Comparison of ENCODE assay signal across 8 cellular contexts in genomic region chr6:85449388-85449817, GRCh38. TPM values are rescaled to one million over a fixed set of nuclear protein-coding genes. Genes with fewer than 3 reads are reported as not detected.
DNase-seq lines count a peak whose midpoint lies in the region; ATAC-seq and TF ChIP-seq lines count a peak whose summit lies in the region.

No MANE protein-coding gene starts in this region.

- POLR2A ChIA-PET in AG04449 (lab: Yijun Ruan, JAX): interaction anchor here (0.6 to 4.8 kb wide), 19 partner anchors 8 to 229 kb away, joined by 3 to 86 read pairs (median 6); partner anchors contain the start of gene SYNCRIP

- peak overlapping the region; percentile 86 to 100 (median 100) for H3K4me3 Mint-ChIP-seq in naive B cell

- H3K27ac ChIP-seq in thoracic aorta: peak overlapping the region; percentile 93 to 94

- peaks cover 4 to 37% of the 10 kb centered on the region in 2 donors for H3K4me1 ChIP-seq in thoracic aorta (ENCODE audit: control insufficient read depth in 1 of 2, low read depth in 2 of 2)

- DNase-seq in AG04449 (ENCODE audit: low read depth, low spot score) (no peak), epithelial cell of proximal tubule (ENCODE audit: low read depth) (no peak), naive B cell (peak; percentile 67), thoracic aorta (ENCODE audit: low spot score) (no peak), NOMO-1 (lab: John Stamatoyannopoulos, UW; ENCODE audit: unreplicated experiment in 2 of 2) (no peak)
- DNase-seq in activated CD4-positive, alpha-beta T cell treated with anti-CD3 and anti-CD28 coated beads, Interleukin-2, amount 50 U/mL, for 48 hours: peak; percentile 44 to 55

- H3K27ac Mint-ChIP-seq in naive B cell: peak overlapping the region; percentile 83 to 99 (median 96)

- no peaks in the 10 kb centered on the region for H3K36me3 ChIP-seq in thoracic aorta

- peak overlapping the region; percentile 78 for H3K4me3 ChIP-seq in AG04449 (ENCODE audit: low read depth, low read length)
- H3K4me3 ChIP-seq in epithelial cell of proximal tubule (ENCODE audit: low read depth, low read length): peak overlapping the region; percentile 94
- H3K4me3 ChIP-seq in thoracic aorta: peak overlapping the region; percentile 81

- CTCF ChIA-PET in AG04449 (lab: Yijun Ruan, JAX): interaction anchor here (0.7 to 7.2 kb wide), 13 partner anchors 9 to 97 kb away, joined by 3 to 75 read pairs (median 5); no protein-coding TSS in a partner anchor

- H3K9me3 ChIP-seq in thoracic aorta: no peaks in the 10 kb centered on the region

- no peaks in the 10 kb centered on the region for H3K27me3 ChIP-seq in thoracic aorta (replicated peaks; ENCODE audit: insufficient read depth)

- ATAC-seq in GM19025 (IDR thresholded peaks at IDR 0.05; ENCODE audit: low read depth, unreplicated experiment): peak; percentile 56
- ATAC-seq in HG03159 (IDR thresholded peaks at IDR 0.05; ENCODE audit: unreplicated experiment): peak; percentile 77
- ATAC-seq in naive B cell (ENCODE audit: low read depth in 2 of 2): peak; percentile 77
- ATAC-seq in thoracic aorta (ENCODE audit: insufficient number of reproducible peaks, low FRiP score, low read depth): no peak

- peaks cover 0 to 51% (median 7%) of the 10 kb centered on the region in 3 donors for H3K27me3 Mint-ChIP-seq in naive B cell

- TF ChIP-seq CTCF in AG04449 (IDR thresholded peaks at IDR 0.05; ENCODE audit: insufficient read depth, low read length, missing control alignments) (no peak), epithelial cell of proximal tubule (conservative IDR thresholded peaks at IDR 0.05; ENCODE audit: low read depth, low read length) (no peak), thoracic aorta (IDR thresholded peaks at IDR 0.05) (no peak)

- peaks cover 27 to 60% (median 60%) of the 10 kb centered on the region in 3 donors for H3K4me1 Mint-ChIP-seq in naive B cell

- H3K36me3 Mint-ChIP-seq in naive B cell: peaks cover 0 to 4% of the 10 kb centered on the region in 2 donors

- H3K9me3 Mint-ChIP-seq in naive B cell: no peaks in the 10 kb centered on the region

RNA-seq across cellular contexts. Expression of gene NT5E, which starts 0.5 kb away (rescaled TPM):
- total RNA-seq in epithelial cell of proximal tubule: 145 and 216 TPM in 2 replicates
- polyA plus RNA-seq in naive B cell (ENCODE audit: low read depth in 6 of 6): 100 to 1,000 TPM in 5 of 6 donors, 10 to 100 TPM in 1; 97.8 to 211 (median 131) TPM
- 10 to 100 TPM; 47.4 to 57.4 TPM for total RNA-seq in thoracic aorta

Comparison
In these comparisons a context has a peak if more than half of its experiments do, and no peak if none do; other contexts are left out.
1. DNase-seq: peak in activated CD4-positive, alpha-beta T cell treated with anti-CD3 and anti-CD28 coated beads, Interleukin-2, amount 50 U/mL, for 48 hours (2 of 2) and naive B cell (single experiment); none in AG04449 (single experiment), epithelial cell of proximal tubule (single experiment), thoracic aorta (single experiment) and NOMO-1 (0 of 2).
2. Peak in every context shown above with its lines, with median percentiles within 50 percentile points of each other: H3K4me3 ChIP-seq.